17 cellular contexts compared by ENCODE assay signal in genomic region chr11:13223112-13223511, GRCh38.
"Had no signal": no experiment of that assay in that cellular context is flagged by ENCODE, and none has a peak within 500 bp of the region (broad histone marks: within the 10 kb centered on the region; RNA-seq: fewer than 3 reads in every experiment).

No MANE protein-coding gene starts in this region.

- H3K4me3 ChIP-seq: ascending aorta, cardiac muscle cell, gastrocnemius medialis, left lung had no signal

- H3K4me3 Mint-ChIP-seq: activated CD8-positive, alpha-beta T cell treated with anti-CD3 and anti-CD28 coated beads, Interleukin-2, amount 10 ng/mL, durations not matched to agents 7 days and 5 days; activated naive CD8-positive, alpha-beta T cell treated with anti-CD3 and anti-CD28 coated beads, Interleukin-2, amount 10 ng/mL, durations not matched to agents 7 days and 5 days; memory B cell; natural killer cell treated with Interleukin-12 subunit alpha and Interleukin-12 subunit beta and Interleukin-15 and Interleukin-18, amount 100 ng/mL, for 72 hours; stimulated activated naive CD8-positive, alpha-beta T cell treated with anti-CD3 and anti-CD28 coated beads, Interleukin-15, Interleukin-2, amounts not matched to agents 100 ng/mL and 50 ng/mL, for 24 hours had no signal

- H3K9me3 ChIP-seq: ascending aorta, gastrocnemius medialis, left lung had no signal

- H3K36me3 Mint-ChIP-seq: activated naive CD8-positive, alpha-beta T cell treated with anti-CD3 and anti-CD28 coated beads, Interleukin-2, amount 10 ng/mL, durations not matched to agents 7 days and 5 days; memory B cell; natural killer cell treated with Interleukin-12 subunit alpha and Interleukin-12 subunit beta and Interleukin-15 and Interleukin-18, amount 100 ng/mL, for 72 hours had no signal

- H3K27me3 ChIP-seq: ascending aorta, cardiac muscle cell, gastrocnemius medialis, left lung had no signal

- H3K36me3 ChIP-seq: ascending aorta, cardiac muscle cell, gastrocnemius medialis, left lung had no signal

- H3K27ac ChIP-seq: ascending aorta, cardiac muscle cell, gastrocnemius medialis, left lung, VCaP had no signal

- H3K4me1 ChIP-seq: ascending aorta, gastrocnemius medialis, left lung had no signal

- DNase-seq: activated CD4-positive, alpha-beta T cell treated with anti-CD3 and anti-CD28 coated beads for 4 hours; activated CD8-positive, alpha-beta memory T cell treated with anti-CD3 and anti-CD28 coated beads, Interleukin-2, amount 50 U/mL, for 48 hours; activated CD8-positive, alpha-beta T cell treated with anti-CD3 and anti-CD28 coated beads, Interleukin-2, amount 10 ng/mL, durations not matched to agents 7 days and 5 days; activated naive CD8-positive, alpha-beta T cell treated with anti-CD3 and anti-CD28 coated beads, Interleukin-2, amount 10 ng/mL, durations not matched to agents 7 days and 5 days; gastrocnemius medialis; islet precursor cell; left lung; occipital lobe; stimulated activated CD4-positive, alpha-beta T cell treated with anti-CD3 and anti-CD28 coated beads, Interleukin-2, amount 100 ng/mL, for 48 hours; stimulated activated CD8-positive, alpha-beta memory T cell treated with anti-CD3 and anti-CD28 coated beads, Interleukin-4, amount 100 ng/mL, for 48 hours; T1000 had no signal

- H3K27me3 Mint-ChIP-seq: stimulated activated naive CD8-positive, alpha-beta T cell treated with anti-CD3 and anti-CD28 coated beads, Interleukin-15, Interleukin-2, amounts not matched to agents 100 ng/mL and 50 ng/mL, for 24 hours had no signal

- H3K9me3 Mint-ChIP-seq: activated naive CD8-positive, alpha-beta T cell treated with anti-CD3 and anti-CD28 coated beads, Interleukin-2, amount 10 ng/mL, durations not matched to agents 7 days and 5 days; memory B cell; natural killer cell treated with Interleukin-12 subunit alpha and Interleukin-12 subunit beta and Interleukin-15 and Interleukin-18, amount 100 ng/mL, for 72 hours; stimulated activated naive CD8-positive, alpha-beta T cell treated with anti-CD3 and anti-CD28 coated beads, Interleukin-15, Interleukin-2, amounts not matched to agents 100 ng/mL and 50 ng/mL, for 24 hours had no signal

- ATAC-seq: activated CD8-positive, alpha-beta T cell treated with anti-CD3 and anti-CD28 coated beads, Interleukin-2, amount 10 ng/mL, durations not matched to agents 7 days and 5 days; gastrocnemius medialis; natural killer cell treated with Interleukin-12 subunit alpha and Interleukin-12 subunit beta and Interleukin-15 and Interleukin-18, amount 100 ng/mL, for 72 hours had no signal

- H3K4me1 Mint-ChIP-seq: memory B cell had no signal

- H3K27ac Mint-ChIP-seq: activated CD8-positive, alpha-beta T cell treated with anti-CD3 and anti-CD28 coated beads, Interleukin-2, amount 10 ng/mL, durations not matched to agents 7 days and 5 days; activated naive CD8-positive, alpha-beta T cell treated with anti-CD3 and anti-CD28 coated beads, Interleukin-2, amount 10 ng/mL, durations not matched to agents 7 days and 5 days; memory B cell; natural killer cell treated with Interleukin-12 subunit alpha and Interleukin-12 subunit beta and Interleukin-15 and Interleukin-18, amount 100 ng/mL, for 72 hours; stimulated activated naive CD8-positive, alpha-beta T cell treated with anti-CD3 and anti-CD28 coated beads, Interleukin-15, Interleukin-2, amounts not matched to agents 100 ng/mL and 50 ng/mL, for 24 hours had no signal
